In the genomic region with DNA sequence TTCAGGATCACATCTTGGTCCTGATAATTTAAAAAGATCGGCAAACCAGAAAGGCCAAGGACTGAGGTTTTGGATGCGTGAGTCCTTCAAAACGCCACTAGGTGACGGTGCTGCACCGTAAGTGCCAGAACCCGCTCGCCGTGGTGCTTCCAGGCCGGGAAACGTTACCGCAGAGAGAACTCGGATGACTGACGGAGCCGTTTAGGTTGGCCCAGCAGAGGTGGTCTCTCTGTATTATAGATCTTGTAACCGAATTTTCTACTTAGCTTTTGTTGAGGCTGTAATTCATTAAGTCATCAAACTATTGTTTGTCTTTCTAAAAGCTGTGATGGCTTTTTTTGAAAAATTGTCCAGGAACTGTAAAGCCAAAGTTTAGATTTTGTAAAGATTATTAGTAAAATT, we compare ENCODE assay signal across 1 cellular context.
A peak's percentile ranks its signal among the peaks of the same experiment; 100 is the strongest.
TF ChIP-seq lines count a peak whose summit lies in the region.

No MANE protein-coding gene starts in this region.

TF ChIP-seq in IMR-90, 13 proteins besides CTCF, POLR2A, EP300 and RAD21:
- TF ChIP-seq SMC3 (IDR thresholded peaks at IDR 0.05; ENCODE audit: low read depth, low read length) (peak; percentile 77), FOS (IDR thresholded peaks at IDR 0.05; ENCODE audit: low read depth, low read length) (no peak)
